In the genomic region with DNA sequence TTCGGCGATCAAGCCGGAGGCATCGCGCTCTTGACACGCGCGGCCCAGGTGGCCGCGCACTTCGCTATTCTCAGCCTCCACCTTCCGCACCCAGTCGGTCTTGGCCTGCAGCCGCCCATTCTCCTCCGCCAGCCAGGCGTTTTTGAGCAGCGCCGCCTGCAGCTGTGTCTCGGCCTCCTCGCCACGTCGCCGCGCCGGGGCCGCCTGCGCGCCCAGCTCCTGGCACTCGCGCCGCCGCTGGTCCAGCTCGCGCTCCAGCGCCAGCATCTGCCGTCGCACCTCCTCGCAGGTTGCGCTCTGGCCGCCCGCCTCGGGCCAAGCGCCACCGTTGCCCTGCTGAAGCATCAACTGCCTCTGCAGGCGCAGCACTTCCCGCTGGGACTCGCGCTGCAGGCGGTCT, we compare ENCODE assay signal across 1 cellular context. TPM values are rescaled to one million over a fixed set of nuclear protein-coding genes. Genes with fewer than 3 reads are reported as not detected.
"Had no signal": no experiment of that assay in that cellular context is flagged by ENCODE, and none has a peak within 500 bp of the region (broad histone marks: within the 10 kb centered on the region; RNA-seq: fewer than 3 reads in every experiment).

No MANE protein-coding gene starts in this region.

RNA-seq across cellular contexts. Expression of a gene that starts 2.3 kb away (rescaled TPM):
- polyA plus RNA-seq: keratinocyte had no signal
